ENCODE assay signal across 11 cellular contexts in the genomic region with DNA sequence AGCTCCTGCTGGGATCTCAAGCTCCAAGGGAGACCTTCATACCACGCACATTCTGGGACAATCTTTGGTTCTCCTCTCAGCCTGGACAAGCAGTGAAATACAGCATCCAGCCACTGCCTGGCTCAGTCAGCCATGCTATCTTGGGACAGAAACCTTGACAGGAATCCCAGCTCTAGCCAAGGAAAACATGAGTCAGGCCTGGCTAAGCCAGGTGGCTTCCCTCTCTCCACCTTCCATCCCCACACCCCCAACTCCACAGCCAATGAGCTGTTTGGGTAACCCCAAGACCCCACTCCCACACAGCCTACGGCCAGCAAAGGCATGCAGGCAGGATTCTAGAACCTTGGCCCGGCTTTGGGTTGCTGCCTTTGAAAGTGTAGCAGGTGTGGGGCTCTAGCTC.
DNase-seq lines count a peak whose midpoint lies in the region; ATAC-seq and FAIRE-seq lines count a peak whose summit lies in the region.
"Had no signal": no experiment of that assay in that cellular context is flagged by ENCODE, and none has a peak within 500 bp of the region (broad histone marks: within the 10 kb centered on the region; RNA-seq: fewer than 3 reads in every experiment).

No MANE protein-coding gene starts in this region.

- peak; percentile 49 for FAIRE-seq in HTR-8/SVneo (lab: Jason Lieb, UNC)
- FAIRE-seq: G401.6 had no signal

- H3K4me3 ChIP-seq in stomach smooth muscle (ENCODE audit: low read length in 2 of 2) = peak overlapping the region in 1 of 2 donors; percentile 15

- H3K36me3 ChIP-seq in stomach smooth muscle (ENCODE audit: control insufficient read depth in 2 of 2, insufficient read depth in 2 of 2, low read length in 2 of 2) = no peaks in the 10 kb centered on the region

- ATAC-seq in left colon (no peak), GM19395 (IDR thresholded peaks at IDR 0.05; ENCODE audit: unreplicated experiment) (no peak)

- H3K9me3 ChIP-seq in stomach smooth muscle (ENCODE audit: control insufficient read depth in 2 of 2, low read length in 2 of 2) = no peaks in the 10 kb centered on the region

- DNase-seq in HTR-8/SVneo (ENCODE audit: insufficient read length, low spot score) = peak; percentile 57
- peak; percentile 43 for DNase-seq in cerebellum (ENCODE audit: low spot score)
- peak; percentile 16 to 60 for DNase-seq in left colon
- DNase-seq in AG08395 (ENCODE audit: low spot score) = no peak
- no peak for DNase-seq in NCI-H1694 (lab: John Stamatoyannopoulos, UW)
- no peak for DNase-seq in SKM-1 treated with dmso at 0.1 percent for 144 hours (lab: John Stamatoyannopoulos, UW; ENCODE audit: unreplicated experiment)
- DNase-seq: activated naive CD4-positive, alpha-beta T cell treated with anti-CD3 and anti-CD28 coated beads for 36 hours; stimulated activated CD4-positive, alpha-beta T cell treated with anti-CD3 and anti-CD28 coated beads, Interleukin-12 subunit alpha, Interleukin-12 subunit beta, amount 100 ng/mL, for 4 hours had no signal

- intact Hi-C loops in left colon (cut with DNase I, micrococcal nuclease) = no loop called here

- H3K27me3 ChIP-seq in stomach smooth muscle (ENCODE audit: control insufficient read depth in 1 of 2, insufficient read depth in 2 of 2, low read length in 2 of 2) = no peaks in the 10 kb centered on the region

- peak overlapping the region in 1 of 2 donors; percentile 56 for H3K9ac ChIP-seq in stomach smooth muscle (ENCODE audit: low read length in 2 of 2)

- peaks cover 77% of the 10 kb centered on the region for H3K4me1 ChIP-seq in stomach smooth muscle (ENCODE audit: control insufficient read depth, insufficient read depth, low read length)

- peak overlapping the region; percentile 96 for H3K27ac ChIP-seq in stomach smooth muscle (ENCODE audit: low read length)

Comparison
In these comparisons a context has a peak if more than half of its experiments do, and no peak if none do; other contexts are left out.
1. DNase-seq: peak in HTR-8/SVneo (single experiment), cerebellum (single experiment) and left colon (2 of 2); none in AG08395 (single experiment), NCI-H1694 (single experiment) and SKM-1 treated with dmso at 0.1 percent for 144 hours (single experiment).